In the genomic region with DNA sequence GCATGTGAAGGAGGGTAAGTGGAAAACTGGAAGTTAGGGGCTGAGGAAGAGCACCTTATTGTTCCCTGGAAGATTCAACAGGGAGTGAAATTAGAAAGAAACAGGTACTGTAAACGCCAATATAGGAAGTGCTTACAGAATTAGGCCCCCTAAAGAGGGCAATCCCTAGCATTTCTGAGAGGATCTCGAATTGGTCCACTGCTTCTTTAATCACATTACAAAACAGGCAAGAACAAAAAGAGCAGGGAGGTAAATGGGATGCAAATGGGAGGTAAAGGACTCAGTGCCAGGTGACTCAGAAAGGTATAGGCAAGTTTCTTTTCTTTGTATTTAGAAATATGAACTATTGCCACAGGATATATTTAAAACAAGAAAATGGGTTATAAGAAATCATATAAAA, we compare ENCODE assay signal across 19 cellular contexts.
DNase-seq lines count a peak whose midpoint lies in the region; ATAC-seq, FAIRE-seq and TF ChIP-seq lines count a peak whose summit lies in the region.
"Had no signal": no experiment of that assay in that cellular context is flagged by ENCODE, and none has a peak within 500 bp of the region (broad histone marks: within the 10 kb centered on the region; RNA-seq: fewer than 3 reads in every experiment).

No MANE protein-coding gene starts in this region.

- ATAC-seq in HG03439 (IDR thresholded peaks at IDR 0.05; ENCODE audit: unreplicated experiment) = no peak

- H4K5ac ChIP-seq in H1 (ENCODE audit: insufficient read length, low read depth, low read length) = no peak overlapping the region

- no peaks in the 10 kb centered on the region for H3K27me3 Mint-ChIP-seq in MCF 10A (ENCODE audit: insufficient read depth, unreplicated experiment)

- peak; percentile 5 for DNase-seq in MCF 10A (ENCODE audit: unreplicated experiment)
- DNase-seq in breast epithelium (ENCODE audit: low spot score in 2 of 2) = no peak
- DNase-seq in H1 (ENCODE audit: low read depth in 1 of 2, low spot score in 2 of 2) = peak in 1 of 2 experiments; percentile 60
- no peak for DNase-seq in activated naive CD4-positive, alpha-beta T cell treated with anti-CD3 and anti-CD28 coated beads, Interleukin-2, amount 50 U/mL, for 16 hours
- DNase-seq in kidney glomerular epithelial cell (lab: John Stamatoyannopoulos, UW) = no peak
- DNase-seq: 8988T; AML-193; Caco-2; CD8-positive, alpha-beta memory T cell; DND-41; GDM1; IMR-90 had no signal

- peak; percentile 66 for FAIRE-seq in H1 (lab: Jason Lieb, UNC)
- FAIRE-seq: GM12892, GM19239 had no signal

- no TSS peak for BruUV-seq in MCF 10A (replicated peaks; lab: Mats Ljungman, UMichigan)

- no peak overlapping the region for H2BK5ac ChIP-seq in H1 (ENCODE audit: low read depth, low read length)

- peak overlapping the region; percentile 15 to 26; a peak in 2 of 4 replicates for H3K4me2 ChIP-seq in H1 (ENCODE audit: insufficient read depth in 1 of 2, low read depth in 2 of 2, low read length in 2 of 2)
- H3K4me2 ChIP-seq: BLaER1 had no signal

- H4K20me1 ChIP-seq in H1 (replicated peaks in 1 of 2; ENCODE audit: control insufficient read depth in 1 of 2, insufficient read depth in 2 of 2, low read length in 2 of 2) = no peaks in the 10 kb centered on the region
- H4K20me1 ChIP-seq: BLaER1 had no signal

- no peak overlapping the region for H3K27ac Mint-ChIP-seq in MCF 10A (ENCODE audit: low read depth, unreplicated experiment)
- H3K27ac Mint-ChIP-seq: CD8-positive, alpha-beta memory T cell had no signal

- H3K27ac ChIP-seq in breast epithelium (no peak overlapping the region), H1 (ENCODE audit: low read depth, low read length) (no peak overlapping the region), iPS-20b (ENCODE audit: low read length) (no peak overlapping the region)
- H3K27ac ChIP-seq: BLaER1, HL-60 had no signal

- H3K79me2 ChIP-seq in H1 (ENCODE audit: control insufficient read depth in 1 of 2, insufficient read depth in 2 of 2, low read length in 2 of 2) = no peaks in the 10 kb centered on the region

- CTCF ChIA-PET in MCF 10A (lab: Yijun Ruan, JAX) = interaction anchor here (0.7 to 1.7 kb wide), 2 partner anchors 91 to 226 kb away, joined by 3 to 4 read pairs; no protein-coding TSS in a partner anchor
- CTCF ChIA-PET in H1 (lab: Charles Lee; ENCODE audit: partially characterized antibody) = interaction anchor here (0.9 to 1.9 kb wide), 5 partner anchors 14 to 196 kb away, joined by 3 to 6 read pairs (median 3); no protein-coding TSS in a partner anchor

- no peaks in the 10 kb centered on the region for H3K4me1 Mint-ChIP-seq in MCF 10A (ENCODE audit: insufficient read depth, unreplicated experiment)
- H3K4me1 Mint-ChIP-seq: CD8-positive, alpha-beta memory T cell had no signal

- H3K56ac ChIP-seq in H1 (replicated peaks; ENCODE audit: insufficient read length, low read depth, low read length) = no peak overlapping the region

- H2BK20ac ChIP-seq in H1 (ENCODE audit: low read length) = no peak overlapping the region

- TF ChIP-seq POLR2A in breast epithelium (IDR thresholded peaks at IDR 0.05) = no peak
- no peak for TF ChIP-seq POLR2A in H1 (IDR thresholded peaks at IDR 0.05; ENCODE audit: control extremely low read depth in 1 of 2, low read depth in 2 of 2, low read length in 2 of 2)

- POLR2A ChIA-PET in MCF 10A (lab: Yijun Ruan, JAX) = no interaction called here
- POLR2A ChIA-PET in H1 (lab: Charles Lee; ENCODE audit: partially characterized antibody) = no interaction called here

- H2BK12ac ChIP-seq in H1 (ENCODE audit: low read depth, low read length) = no peak overlapping the region

- H3K27me3 ChIP-seq in breast epithelium (no peaks in the 10 kb centered on the region), H1 (replicated peaks in 1 of 4; ENCODE audit: control insufficient read depth in 3 of 4, extremely low read depth in 1 of 4, insufficient read depth in 3 of 4, low read length in 3 of 4) (no peaks in the 10 kb centered on the region), iPS-20b (ENCODE audit: insufficient read depth, low read length) (no peaks in the 10 kb centered on the region)
- H3K27me3 ChIP-seq: BLaER1 had no signal

- H3K36me3 Mint-ChIP-seq in MCF 10A (ENCODE audit: insufficient read depth, unreplicated experiment) = no peaks in the 10 kb centered on the region
- H3K36me3 Mint-ChIP-seq: CD8-positive, alpha-beta memory T cell had no signal

- H3K36me3 ChIP-seq in breast epithelium (no peaks in the 10 kb centered on the region), H1 (ENCODE audit: control insufficient read depth in 2 of 4, insufficient read depth in 4 of 4, low read length in 3 of 4) (no peaks in the 10 kb centered on the region), iPS-20b (ENCODE audit: insufficient read depth, low read depth, low read length) (no peaks in the 10 kb centered on the region)
- H3K36me3 ChIP-seq: BLaER1, HAP-1 had no signal

- no peaks in the 10 kb centered on the region for H3K23me2 ChIP-seq in H1 (ENCODE audit: low read depth, low read length)

- H3K23ac ChIP-seq in H1 (ENCODE audit: insufficient read length) = no peak overlapping the region

- H3K4me3 ChIP-seq in breast epithelium = no peak overlapping the region
- peak overlapping the region in 1 of 4 experiments; percentile 4; a peak in 1 of 8 replicates for H3K4me3 ChIP-seq in H1 (ENCODE audit: extremely low read depth in 1 of 4, insufficient read depth in 2 of 4, low read depth in 3 of 4, low read length in 4 of 4)
- H3K4me3 ChIP-seq in iPS-20b (ENCODE audit: low read length) = peak overlapping the region; percentile 2; the same call in 1 of the 2 replicates
- H3K4me3 ChIP-seq: BLaER1, HAP-1 had no signal

- TF ChIP-seq EP300 in H1 (IDR thresholded peaks at IDR 0.05; ENCODE audit: borderline replicate concordance in 1 of 2, low read depth in 2 of 2, low read length in 2 of 2) = no peak

- H3K9me3 ChIP-seq in breast epithelium = no peaks in the 10 kb centered on the region
- H3K9me3 ChIP-seq in H1 (ENCODE audit: insufficient read depth in 2 of 2, low read depth in 1 of 2, low read length in 1 of 2) = no peaks in the 10 kb centered on the region
- H3K9me3 ChIP-seq in iPS-20b (ENCODE audit: insufficient read depth, low read depth, low read length) = no peaks in the 10 kb centered on the region
- H3K9me3 ChIP-seq: BLaER1, Caco-2, HAP-1 had no signal

- H3K4ac ChIP-seq in H1 (replicated peaks; ENCODE audit: insufficient read length, low read depth, low read length) = no peak overlapping the region

- TF ChIP-seq CTCF in MCF 10A (IDR thresholded peaks at IDR 0.05; ENCODE audit: unreplicated experiment) (no peak), breast epithelium (IDR thresholded peaks at IDR 0.05) (no peak), H1 (IDR thresholded peaks at IDR 0.05; ENCODE audit: control extremely low read depth in 1 of 3, insufficient read depth in 1 of 3, low read depth in 1 of 3, low read length in 3 of 3) (no peak)

- WGBS in H1 (ENCODE audit: extremely low coverage in 1 of 2, insufficient coverage in 1 of 2, insufficient read length in 1 of 2, insufficient replicate concordance in 2 of 2, low coverage in 1 of 2, low lambda C conversion rate in 2 of 2, missing lambda C conversion rate in 1 of 2), 2 experiments = 11% methylated on average over 2 of the region's 2 CpGs; no CpG with 5 or more reads in 1 of the 2 experiments

- H3K18ac ChIP-seq in H1 (ENCODE audit: extremely low read depth, low read length) = no peak overlapping the region

- no peak overlapping the region for H4K8ac ChIP-seq in H1 (ENCODE audit: extremely low read depth, insufficient read depth, low read length)

- no peak for TF ChIP-seq RAD21 in H1 (IDR thresholded peaks at IDR 0.05 in 1 of 2, conservative IDR thresholded peaks at IDR 0.05 in 1 of 2; ENCODE audit: low read depth in 2 of 2, low read length in 2 of 2)

- no peak overlapping the region for H2BK120ac ChIP-seq in H1 (replicated peaks; ENCODE audit: low read depth, low read length)

- no peaks in the 10 kb centered on the region for H3K9me3 Mint-ChIP-seq in MCF 10A (ENCODE audit: unreplicated experiment)
- H3K9me3 Mint-ChIP-seq: CD8-positive, alpha-beta memory T cell had no signal

- no peaks in the 10 kb centered on the region for H3K4me1 ChIP-seq in breast epithelium
- H3K4me1 ChIP-seq in H1 (replicated peaks in 1 of 4; ENCODE audit: control insufficient read depth in 3 of 4, insufficient read depth in 4 of 4, low read length in 3 of 4) = peaks cover 0 to 10% (median 2%) of the 10 kb centered on the region in 4 experiments; a peak in 2 of 7 replicates
- H3K4me1 ChIP-seq in iPS-20b (ENCODE audit: insufficient read depth, low read length) = peaks cover 20% of the 10 kb centered on the region; the same call in 1 of the 2 replicates
- H3K4me1 ChIP-seq: BLaER1, Caco-2, HAP-1 had no signal

- no peak overlapping the region for H3K14ac ChIP-seq in H1 (ENCODE audit: insufficient read length)

- H3K79me1 ChIP-seq in H1 (ENCODE audit: low read depth, low read length) = no peaks in the 10 kb centered on the region

- intact Hi-C loops in MCF 10A (cut with micrococcal nuclease) = no loop called here
- intact Hi-C loops in breast epithelium (cut with DNase I; ENCODE audit: low total_unique reads) = no loop called here

- H2AFZ ChIP-seq in H1 (ENCODE audit: low read length) = no peak overlapping the region

- H3K9ac ChIP-seq in H1 (replicated peaks in 1 of 4; ENCODE audit: extremely low read depth in 1 of 4, low read depth in 3 of 4, low read length in 3 of 4) (no peak overlapping the region), iPS-20b (ENCODE audit: low read depth, low read length) (peak overlapping the region; percentile 19; the same call in 1 of the 2 replicates)
- H3K9ac ChIP-seq: BLaER1 had no signal

- H2BK15ac ChIP-seq in H1 (ENCODE audit: low read length) = no peak overlapping the region

- H2AK5ac ChIP-seq in H1 (ENCODE audit: low read depth, low read length) = no peak overlapping the region

- H4K91ac ChIP-seq in H1 (replicated peaks; ENCODE audit: insufficient read length, low read length) = no peak overlapping the region

- no peak overlapping the region for H3K4me3 Mint-ChIP-seq in MCF 10A (ENCODE audit: unreplicated experiment)
- H3K4me3 Mint-ChIP-seq: CD8-positive, alpha-beta memory T cell had no signal

TF ChIP-seq in H1, 55 proteins besides CTCF, POLR2A, EP300 and RAD21:
- TF ChIP-seq HDAC2 (IDR thresholded peaks at IDR 0.05; ENCODE audit: borderline replicate concordance in 1 of 2, low read depth in 2 of 2, low read length in 2 of 2) (0 out of 4 replicates have a peak, but pooled peaks of 1 of the 2 experiments have one; percentile 51), SP4 (IDR thresholded peaks at IDR 0.05; ENCODE audit: low read length) (no peak), TAF1 (IDR thresholded peaks at IDR 0.05; ENCODE audit: low read depth, low read length) (no peak)
TF ChIP-seq in H1: peak in this region for 1.
